Comparison of ENCODE assay signal across 1 cellular context in the genomic region with DNA sequence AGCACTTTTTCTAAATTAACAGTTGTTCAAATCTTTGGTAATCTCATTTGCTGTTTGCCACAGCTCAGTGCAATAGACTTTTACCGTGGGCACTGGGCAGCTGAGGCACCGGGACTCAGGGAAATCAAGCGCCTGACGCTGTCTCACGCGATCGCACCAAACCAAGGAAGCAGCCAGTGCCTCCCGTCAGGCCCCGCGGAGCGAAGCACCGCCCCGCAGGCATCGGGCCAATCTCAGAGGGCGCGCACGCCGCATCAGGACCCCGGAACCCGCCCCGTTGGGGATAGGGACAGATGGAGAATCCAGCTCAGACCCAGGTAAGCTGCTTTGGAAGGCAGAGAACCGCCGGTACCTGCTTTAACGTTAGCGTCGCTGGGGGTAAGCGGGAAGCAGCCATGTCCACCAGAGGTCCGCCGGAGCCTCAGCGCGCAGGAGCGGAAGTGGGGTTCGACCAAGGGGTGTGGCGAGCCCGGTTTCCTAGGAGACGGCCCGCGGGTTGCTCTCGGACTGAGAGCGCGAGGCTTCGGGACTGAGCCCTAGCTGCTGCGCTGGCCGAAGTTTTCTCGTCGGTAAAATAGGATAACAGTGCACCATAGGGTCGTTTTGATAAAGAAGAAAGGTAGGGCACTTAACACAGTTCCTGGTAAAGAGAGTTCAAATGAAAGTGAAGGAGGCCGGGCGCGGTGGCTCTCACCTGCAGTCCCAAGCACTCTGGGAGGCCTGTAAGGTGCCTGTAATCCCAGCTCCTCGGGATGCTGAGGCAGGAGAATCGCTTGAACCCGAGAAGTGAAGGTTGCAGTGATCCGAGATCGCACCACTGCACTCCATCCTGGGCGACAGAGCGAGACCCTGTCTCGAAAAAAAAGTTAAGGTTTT.
TF ChIP-seq lines count a peak whose summit lies in the region.

A gene with protein sequence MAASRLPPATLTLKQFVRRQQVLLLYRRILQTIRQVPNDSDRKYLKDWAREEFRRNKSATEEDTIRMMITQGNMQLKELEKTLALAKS (minus strand): TSS at position 428 of the 876 bp plus-strand sequence. CDS start 31 bp downstream, at position 397.

TF ChIP-seq in K562, 482 proteins besides CTCF, POLR2A, EP300 and RAD21 (continued from another document and continues in another):
- TF ChIP-seq RAD51 (IDR thresholded peaks at IDR 0.05; ENCODE audit: borderline replicate concordance, low read depth) = no peak
- TF ChIP-seq, protein P1, sequence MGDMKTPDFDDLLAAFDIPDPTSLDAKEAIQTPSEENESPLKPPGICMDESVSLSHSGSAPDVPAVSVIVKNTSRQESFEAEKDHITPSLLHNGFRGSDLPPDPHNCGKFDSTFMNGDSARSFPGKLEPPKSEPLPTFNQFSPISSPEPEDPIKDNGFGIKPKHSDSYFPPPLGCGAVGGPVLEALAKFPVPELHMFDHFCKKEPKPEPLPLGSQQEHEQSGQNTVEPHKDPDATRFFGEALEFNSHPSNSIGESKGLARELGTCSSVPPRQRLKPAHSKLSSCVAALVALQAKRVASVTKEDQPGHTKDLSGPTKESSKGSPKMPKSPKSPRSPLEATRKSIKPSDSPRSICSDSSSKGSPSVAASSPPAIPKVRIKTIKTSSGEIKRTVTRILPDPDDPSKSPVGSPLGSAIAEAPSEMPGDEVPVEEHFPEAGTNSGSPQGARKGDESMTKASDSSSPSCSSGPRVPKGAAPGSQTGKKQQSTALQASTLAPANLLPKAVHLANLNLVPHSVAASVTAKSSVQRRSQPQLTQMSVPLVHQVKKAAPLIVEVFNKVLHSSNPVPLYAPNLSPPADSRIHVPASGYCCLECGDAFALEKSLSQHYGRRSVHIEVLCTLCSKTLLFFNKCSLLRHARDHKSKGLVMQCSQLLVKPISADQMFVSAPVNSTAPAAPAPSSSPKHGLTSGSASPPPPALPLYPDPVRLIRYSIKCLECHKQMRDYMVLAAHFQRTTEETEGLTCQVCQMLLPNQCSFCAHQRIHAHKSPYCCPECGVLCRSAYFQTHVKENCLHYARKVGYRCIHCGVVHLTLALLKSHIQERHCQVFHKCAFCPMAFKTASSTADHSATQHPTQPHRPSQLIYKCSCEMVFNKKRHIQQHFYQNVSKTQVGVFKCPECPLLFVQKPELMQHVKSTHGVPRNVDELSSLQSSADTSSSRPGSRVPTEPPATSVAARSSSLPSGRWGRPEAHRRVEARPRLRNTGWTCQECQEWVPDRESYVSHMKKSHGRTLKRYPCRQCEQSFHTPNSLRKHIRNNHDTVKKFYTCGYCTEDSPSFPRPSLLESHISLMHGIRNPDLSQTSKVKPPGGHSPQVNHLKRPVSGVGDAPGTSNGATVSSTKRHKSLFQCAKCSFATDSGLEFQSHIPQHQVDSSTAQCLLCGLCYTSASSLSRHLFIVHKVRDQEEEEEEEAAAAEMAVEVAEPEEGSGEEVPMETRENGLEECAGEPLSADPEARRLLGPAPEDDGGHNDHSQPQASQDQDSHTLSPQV (IDR thresholded peaks at IDR 0.05) = peak; percentile 38; the same call in 1 of the 2 replicates
- TF ChIP-seq HDAC2 (IDR thresholded peaks at IDR 0.05) = 0 out of 2 replicates have a peak, but pooled peaks have one; percentile 29
- TF ChIP-seq CBFA2T2 (conservative IDR thresholded peaks at IDR 0.05) = no peak
- TF ChIP-seq TCFL5 (CRISPR knock-in tag; conservative IDR thresholded peaks at IDR 0.05) = no peak
- TF ChIP-seq, protein P2, sequence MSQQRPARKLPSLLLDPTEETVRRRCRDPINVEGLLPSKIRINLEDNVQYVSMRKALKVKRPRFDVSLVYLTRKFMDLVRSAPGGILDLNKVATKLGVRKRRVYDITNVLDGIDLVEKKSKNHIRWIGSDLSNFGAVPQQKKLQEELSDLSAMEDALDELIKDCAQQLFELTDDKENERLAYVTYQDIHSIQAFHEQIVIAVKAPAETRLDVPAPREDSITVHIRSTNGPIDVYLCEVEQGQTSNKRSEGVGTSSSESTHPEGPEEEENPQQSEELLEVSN (IDR thresholded peaks at IDR 0.05; ENCODE audit: borderline replicate concordance in 1 of 2, extremely low read depth in 1 of 2, insufficient read depth in 1 of 2, insufficient read length in 1 of 2, low read depth in 1 of 2, low read length in 1 of 2, poor library complexity in 1 of 2, severe bottlenecking in 1 of 2) = peak; percentile 53 to 55
- no peak for TF ChIP-seq CCAR2 (IDR thresholded peaks at IDR 0.05; ENCODE audit: low read depth, low read length)
- TF ChIP-seq, protein P3, sequence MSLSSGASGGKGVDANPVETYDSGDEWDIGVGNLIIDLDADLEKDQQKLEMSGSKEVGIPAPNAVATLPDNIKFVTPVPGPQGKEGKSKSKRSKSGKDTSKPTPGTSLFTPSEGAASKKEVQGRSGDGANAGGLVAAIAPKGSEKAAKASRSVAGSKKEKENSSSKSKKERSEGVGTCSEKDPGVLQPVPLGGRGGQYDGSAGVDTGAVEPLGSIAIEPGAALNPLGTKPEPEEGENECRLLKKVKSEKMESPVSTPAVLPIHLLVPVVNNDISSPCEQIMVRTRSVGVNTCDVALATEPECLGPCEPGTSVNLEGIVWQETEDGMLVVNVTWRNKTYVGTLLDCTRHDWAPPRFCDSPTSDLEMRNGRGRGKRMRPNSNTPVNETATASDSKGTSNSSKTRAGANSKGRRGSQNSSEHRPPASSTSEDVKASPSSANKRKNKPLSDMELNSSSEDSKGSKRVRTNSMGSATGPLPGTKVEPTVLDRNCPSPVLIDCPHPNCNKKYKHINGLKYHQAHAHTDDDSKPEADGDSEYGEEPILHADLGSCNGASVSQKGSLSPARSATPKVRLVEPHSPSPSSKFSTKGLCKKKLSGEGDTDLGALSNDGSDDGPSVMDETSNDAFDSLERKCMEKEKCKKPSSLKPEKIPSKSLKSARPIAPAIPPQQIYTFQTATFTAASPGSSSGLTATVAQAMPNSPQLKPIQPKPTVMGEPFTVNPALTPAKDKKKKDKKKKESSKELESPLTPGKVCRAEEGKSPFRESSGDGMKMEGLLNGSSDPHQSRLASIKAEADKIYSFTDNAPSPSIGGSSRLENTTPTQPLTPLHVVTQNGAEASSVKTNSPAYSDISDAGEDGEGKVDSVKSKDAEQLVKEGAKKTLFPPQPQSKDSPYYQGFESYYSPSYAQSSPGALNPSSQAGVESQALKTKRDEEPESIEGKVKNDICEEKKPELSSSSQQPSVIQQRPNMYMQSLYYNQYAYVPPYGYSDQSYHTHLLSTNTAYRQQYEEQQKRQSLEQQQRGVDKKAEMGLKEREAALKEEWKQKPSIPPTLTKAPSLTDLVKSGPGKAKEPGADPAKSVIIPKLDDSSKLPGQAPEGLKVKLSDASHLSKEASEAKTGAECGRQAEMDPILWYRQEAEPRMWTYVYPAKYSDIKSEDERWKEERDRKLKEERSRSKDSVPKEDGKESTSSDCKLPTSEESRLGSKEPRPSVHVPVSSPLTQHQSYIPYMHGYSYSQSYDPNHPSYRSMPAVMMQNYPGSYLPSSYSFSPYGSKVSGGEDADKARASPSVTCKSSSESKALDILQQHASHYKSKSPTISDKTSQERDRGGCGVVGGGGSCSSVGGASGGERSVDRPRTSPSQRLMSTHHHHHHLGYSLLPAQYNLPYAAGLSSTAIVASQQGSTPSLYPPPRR (CRISPR knock-in tag; IDR thresholded peaks at IDR 0.05; ENCODE audit: borderline replicate concordance) = 0 out of 2 replicates have a peak, but pooled peaks have one; percentile 13
- no peak for TF ChIP-seq SRSF1 (IDR thresholded peaks at IDR 0.05; ENCODE audit: low read depth, low read length)
- TF ChIP-seq, protein P4, sequence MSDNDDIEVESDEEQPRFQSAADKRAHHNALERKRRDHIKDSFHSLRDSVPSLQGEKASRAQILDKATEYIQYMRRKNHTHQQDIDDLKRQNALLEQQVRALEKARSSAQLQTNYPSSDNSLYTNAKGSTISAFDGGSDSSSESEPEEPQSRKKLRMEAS (CRISPR knock-in tag; IDR thresholded peaks at IDR 0.05) = peak; percentile 31; the same call in 1 of the 2 replicates
- 0 out of 3 replicates have a peak, but pooled peaks of 1 of the 2 experiments have one; percentile 7 for TF ChIP-seq CBX3 (IDR thresholded peaks at IDR 0.05; ENCODE audit: borderline replicate concordance in 1 of 2, low read length in 2 of 2)
- TF ChIP-seq BRF1 (IDR thresholded peaks at IDR 0.05; ENCODE audit: borderline replicate concordance, extremely low read depth, insufficient read length) = no peak
- no peak for TF ChIP-seq KAT8 (IDR thresholded peaks at IDR 0.05; ENCODE audit: low read depth)
- no peak for TF ChIP-seq ARNT (IDR thresholded peaks at IDR 0.05)
- TF ChIP-seq STAT5A (IDR thresholded peaks at IDR 0.05; ENCODE audit: borderline replicate concordance, low read length) = no peak
- TF ChIP-seq, protein P5, sequence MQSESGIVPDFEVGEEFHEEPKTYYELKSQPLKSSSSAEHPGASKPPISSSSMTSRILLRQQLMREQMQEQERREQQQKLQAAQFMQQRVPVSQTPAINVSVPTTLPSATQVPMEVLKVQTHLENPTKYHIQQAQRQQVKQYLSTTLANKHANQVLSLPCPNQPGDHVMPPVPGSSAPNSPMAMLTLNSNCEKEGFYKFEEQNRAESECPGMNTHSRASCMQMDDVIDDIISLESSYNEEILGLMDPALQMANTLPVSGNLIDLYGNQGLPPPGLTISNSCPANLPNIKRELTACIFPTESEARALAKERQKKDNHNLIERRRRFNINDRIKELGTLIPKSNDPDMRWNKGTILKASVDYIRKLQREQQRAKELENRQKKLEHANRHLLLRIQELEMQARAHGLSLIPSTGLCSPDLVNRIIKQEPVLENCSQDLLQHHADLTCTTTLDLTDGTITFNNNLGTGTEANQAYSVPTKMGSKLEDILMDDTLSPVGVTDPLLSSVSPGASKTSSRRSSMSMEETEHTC (IDR thresholded peaks at IDR 0.05) = peak; percentile 46
- no peak for TF ChIP-seq ZNF431 (CRISPR knock-in tag; IDR thresholded peaks at IDR 0.05)
- TF ChIP-seq EP400 (IDR thresholded peaks at IDR 0.05) = peak; percentile 91
- peak; percentile 92 for TF ChIP-seq RFX1 (IDR thresholded peaks at IDR 0.05)
- peak in 1 of 2 experiments; percentile 80; a peak in 1 of 4 replicates for TF ChIP-seq HDAC1 (IDR thresholded peaks at IDR 0.05)
- TF ChIP-seq ZNF695 (CRISPR knock-in tag; IDR thresholded peaks at IDR 0.05) = no peak
- TF ChIP-seq ZNF232 (CRISPR knock-in tag; IDR thresholded peaks at IDR 0.05) = no peak
- peak; percentile 50; the same call in 1 of the 2 replicates for TF ChIP-seq SOX6 (IDR thresholded peaks at IDR 0.05)
- TF ChIP-seq SPI1 (IDR thresholded peaks at IDR 0.05; ENCODE audit: borderline replicate concordance, low read depth, low read length) = peak; percentile 89
- TF ChIP-seq FOXA1 (IDR thresholded peaks at IDR 0.05; ENCODE audit: borderline replicate concordance) = no peak
- TF ChIP-seq ZBTB7A (IDR thresholded peaks at IDR 0.05; ENCODE audit: borderline replicate concordance, control insufficient read depth, low read depth, low read length) = no peak
- no peak for TF ChIP-seq TAL1 (IDR thresholded peaks at IDR 0.05)
- TF ChIP-seq, protein P6, sequence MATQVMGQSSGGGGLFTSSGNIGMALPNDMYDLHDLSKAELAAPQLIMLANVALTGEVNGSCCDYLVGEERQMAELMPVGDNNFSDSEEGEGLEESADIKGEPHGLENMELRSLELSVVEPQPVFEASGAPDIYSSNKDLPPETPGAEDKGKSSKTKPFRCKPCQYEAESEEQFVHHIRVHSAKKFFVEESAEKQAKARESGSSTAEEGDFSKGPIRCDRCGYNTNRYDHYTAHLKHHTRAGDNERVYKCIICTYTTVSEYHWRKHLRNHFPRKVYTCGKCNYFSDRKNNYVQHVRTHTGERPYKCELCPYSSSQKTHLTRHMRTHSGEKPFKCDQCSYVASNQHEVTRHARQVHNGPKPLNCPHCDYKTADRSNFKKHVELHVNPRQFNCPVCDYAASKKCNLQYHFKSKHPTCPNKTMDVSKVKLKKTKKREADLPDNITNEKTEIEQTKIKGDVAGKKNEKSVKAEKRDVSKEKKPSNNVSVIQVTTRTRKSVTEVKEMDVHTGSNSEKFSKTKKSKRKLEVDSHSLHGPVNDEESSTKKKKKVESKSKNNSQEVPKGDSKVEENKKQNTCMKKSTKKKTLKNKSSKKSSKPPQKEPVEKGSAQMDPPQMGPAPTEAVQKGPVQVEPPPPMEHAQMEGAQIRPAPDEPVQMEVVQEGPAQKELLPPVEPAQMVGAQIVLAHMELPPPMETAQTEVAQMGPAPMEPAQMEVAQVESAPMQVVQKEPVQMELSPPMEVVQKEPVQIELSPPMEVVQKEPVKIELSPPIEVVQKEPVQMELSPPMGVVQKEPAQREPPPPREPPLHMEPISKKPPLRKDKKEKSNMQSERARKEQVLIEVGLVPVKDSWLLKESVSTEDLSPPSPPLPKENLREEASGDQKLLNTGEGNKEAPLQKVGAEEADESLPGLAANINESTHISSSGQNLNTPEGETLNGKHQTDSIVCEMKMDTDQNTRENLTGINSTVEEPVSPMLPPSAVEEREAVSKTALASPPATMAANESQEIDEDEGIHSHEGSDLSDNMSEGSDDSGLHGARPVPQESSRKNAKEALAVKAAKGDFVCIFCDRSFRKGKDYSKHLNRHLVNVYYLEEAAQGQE (CRISPR knock-in tag; IDR thresholded peaks at IDR 0.05; ENCODE audit: low read depth) = peak; percentile 36; the same call in 1 of the 2 replicates
- TF ChIP-seq, protein P7, sequence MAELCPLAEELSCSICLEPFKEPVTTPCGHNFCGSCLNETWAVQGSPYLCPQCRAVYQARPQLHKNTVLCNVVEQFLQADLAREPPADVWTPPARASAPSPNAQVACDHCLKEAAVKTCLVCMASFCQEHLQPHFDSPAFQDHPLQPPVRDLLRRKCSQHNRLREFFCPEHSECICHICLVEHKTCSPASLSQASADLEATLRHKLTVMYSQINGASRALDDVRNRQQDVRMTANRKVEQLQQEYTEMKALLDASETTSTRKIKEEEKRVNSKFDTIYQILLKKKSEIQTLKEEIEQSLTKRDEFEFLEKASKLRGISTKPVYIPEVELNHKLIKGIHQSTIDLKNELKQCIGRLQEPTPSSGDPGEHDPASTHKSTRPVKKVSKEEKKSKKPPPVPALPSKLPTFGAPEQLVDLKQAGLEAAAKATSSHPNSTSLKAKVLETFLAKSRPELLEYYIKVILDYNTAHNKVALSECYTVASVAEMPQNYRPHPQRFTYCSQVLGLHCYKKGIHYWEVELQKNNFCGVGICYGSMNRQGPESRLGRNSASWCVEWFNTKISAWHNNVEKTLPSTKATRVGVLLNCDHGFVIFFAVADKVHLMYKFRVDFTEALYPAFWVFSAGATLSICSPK (IDR thresholded peaks at IDR 0.05; ENCODE audit: borderline replicate concordance) = no peak
- no peak for TF ChIP-seq ZNF583 (CRISPR knock-in tag; IDR thresholded peaks at IDR 0.05)
- TF ChIP-seq, protein P8, sequence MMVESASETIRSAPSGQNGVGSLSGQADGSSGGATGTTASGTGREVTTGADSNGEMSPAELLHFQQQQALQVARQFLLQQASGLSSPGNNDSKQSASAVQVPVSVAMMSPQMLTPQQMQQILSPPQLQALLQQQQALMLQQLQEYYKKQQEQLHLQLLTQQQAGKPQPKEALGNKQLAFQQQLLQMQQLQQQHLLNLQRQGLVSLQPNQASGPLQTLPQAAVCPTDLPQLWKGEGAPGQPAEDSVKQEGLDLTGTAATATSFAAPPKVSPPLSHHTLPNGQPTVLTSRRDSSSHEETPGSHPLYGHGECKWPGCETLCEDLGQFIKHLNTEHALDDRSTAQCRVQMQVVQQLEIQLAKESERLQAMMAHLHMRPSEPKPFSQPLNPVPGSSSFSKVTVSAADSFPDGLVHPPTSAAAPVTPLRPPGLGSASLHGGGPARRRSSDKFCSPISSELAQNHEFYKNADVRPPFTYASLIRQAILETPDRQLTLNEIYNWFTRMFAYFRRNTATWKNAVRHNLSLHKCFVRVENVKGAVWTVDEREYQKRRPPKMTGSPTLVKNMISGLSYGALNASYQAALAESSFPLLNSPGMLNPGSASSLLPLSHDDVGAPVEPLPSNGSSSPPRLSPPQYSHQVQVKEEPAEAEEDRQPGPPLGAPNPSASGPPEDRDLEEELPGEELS (CRISPR knock-in tag; IDR thresholded peaks at IDR 0.05; ENCODE audit: borderline replicate concordance) = no peak
